9 cellular contexts compared by ENCODE assay signal in genomic region chr6:158803733-158804143, GRCh38. TPM values are rescaled to one million over a fixed set of nuclear protein-coding genes. Genes with fewer than 3 reads are reported as not detected.
DNase-seq lines count a peak whose midpoint lies in the region; ATAC-seq, FAIRE-seq and TF ChIP-seq lines count a peak whose summit lies in the region.
"Had no signal": no experiment of that assay in that cellular context is flagged by ENCODE, and none has a peak within 500 bp of the region (broad histone marks: within the 10 kb centered on the region; RNA-seq: fewer than 3 reads in every experiment).

No MANE protein-coding gene starts in this region.

- peak; percentile 13; the same call in 1 of the 2 replicates for ATAC-seq in HCT116
- peak; percentile 58 to 70 for ATAC-seq in naive B cell (ENCODE audit: low read depth in 2 of 2)

- no peak overlapping the region for H2AFZ ChIP-seq in HCT116 (ENCODE audit: low read depth, low read length, poor library complexity, severe bottlenecking)

- H3K27me3 ChIP-seq in HCT116 (ENCODE audit: insufficient read depth, low read length) = no peaks in the 10 kb centered on the region
- no peaks in the 10 kb centered on the region for H3K27me3 ChIP-seq in bronchial epithelial cell (ENCODE audit: control insufficient read depth, insufficient read depth, low read length)

- peak; percentile 49 for DNase-seq in activated gamma-delta T cell treated with Interleukin-2 at 50 U/mL for 16 hours
- DNase-seq in activated gamma-delta T cell (lab: John Stamatoyannopoulos, UW) = no peak
- DNase-seq in HCT116 (ENCODE audit: low read depth, low spot score) = no peak
- DNase-seq in NCI-H510A treated with DMSO at 0.1 percent for 48 hours (lab: John Stamatoyannopoulos, UW) = peak; percentile 57
- DNase-seq in bronchial epithelial cell (ENCODE audit: low read depth) = peak; percentile 64
- DNase-seq in naive B cell = peak; percentile 60
- no peak for DNase-seq in iPS-NIHi11 (ENCODE audit: low spot score)
- no peak for DNase-seq in cortex of kidney (lab: John Stamatoyannopoulos, UW)

- no peaks in the 10 kb centered on the region for H3K9me2 ChIP-seq in HCT116 (ENCODE audit: insufficient read depth)

- H3K9me3 Mint-ChIP-seq in naive B cell = no peaks in the 10 kb centered on the region

- peak overlapping the region; percentile 86 to 99 (median 94) for H3K27ac Mint-ChIP-seq in naive B cell

- H3K36me3 ChIP-seq in HCT116 (ENCODE audit: control insufficient read depth in 1 of 2, insufficient read depth in 2 of 2, low read length in 2 of 2) (peaks cover 0 to 56% of the 10 kb centered on the region in 2 experiments; a peak in 2 of 4 replicates), bronchial epithelial cell (ENCODE audit: control insufficient read depth, insufficient read depth, low read length) (peaks cover 10% of the 10 kb centered on the region)

- H3K4me3 ChIP-seq in HCT116 (replicated peaks in 1 of 2; ENCODE audit: low read depth in 1 of 2, low read length in 2 of 2) = no peak overlapping the region
- H3K4me3 ChIP-seq in bronchial epithelial cell (ENCODE audit: low read depth, low read length) = no peak overlapping the region

- peaks cover 99% of the 10 kb centered on the region for H3K79me2 ChIP-seq in HCT116 (ENCODE audit: insufficient read depth, low read length)

- H3K4me3 Mint-ChIP-seq in naive B cell = peak overlapping the region; percentile 72 to 91 (median 84)

- peak overlapping the region; percentile 38 for H3K9ac ChIP-seq in HCT116 (ENCODE audit: low read length)

- TF ChIP-seq CTCF in HCT116 (IDR thresholded peaks at IDR 0.05 in 2 of 3, conservative IDR thresholded peaks at IDR 0.05 in 1 of 3; ENCODE audit: borderline replicate concordance in 1 of 3, insufficient read depth in 1 of 3, low read depth in 2 of 3, low read length in 2 of 3) (no peak), bronchial epithelial cell (IDR thresholded peaks at IDR 0.05; ENCODE audit: insufficient read depth, low read length, severe bottlenecking) (no peak)

- TF ChIP-seq RAD21 in HCT116 (IDR thresholded peaks at IDR 0.05; ENCODE audit: low read depth) = no peak

- no peaks in the 10 kb centered on the region for H3K27me3 Mint-ChIP-seq in naive B cell

- H3K36me3 Mint-ChIP-seq in naive B cell = peaks cover 12 to 26% of the 10 kb centered on the region in 2 donors

- POLR2A ChIA-PET in HCT116 (lab: Charles Lee) = interaction anchor here (1.3 to 1.4 kb wide), 2 partner anchors 8 to 65 kb away, joined by 5 to 9 read pairs; no protein-coding TSS in a partner anchor

- RAD21 ChIA-PET in HCT116 (lab: Charles Lee; ENCODE audit: low non-redundant PET in 1 of 2, low total read pairs in 2 of 2, uncharacterized antibody in 2 of 2, unreplicated experiment in 2 of 2) = interaction anchor here in 1 of 2 experiments (0.7 kb wide), 1 partner anchor 39 kb away, joined by 3 read pairs; no protein-coding TSS in a partner anchor

- H3K9me3 ChIP-seq in HCT116 (ENCODE audit: control insufficient read depth in 1 of 2, insufficient read depth in 1 of 2, low read depth in 1 of 2, low read length in 2 of 2) = no peaks in the 10 kb centered on the region

- H3K27ac ChIP-seq in HCT116 (ENCODE audit: low read depth, low read length) = peak overlapping the region; percentile 38

- CTCF ChIA-PET in HCT116 (lab: Charles Lee) = no interaction called here

- H4K20me1 ChIP-seq in HCT116 (ENCODE audit: insufficient read depth) = peaks cover 81% of the 10 kb centered on the region

- no peak for TF ChIP-seq POLR2A in HCT116 (IDR thresholded peaks at IDR 0.05; ENCODE audit: borderline replicate concordance, extremely low read depth, insufficient read depth, insufficient read length)

- H3K4me1 Mint-ChIP-seq in naive B cell = peaks cover 72 to 93% (median 81%) of the 10 kb centered on the region in 3 donors

- H3K4me1 ChIP-seq in HCT116 (ENCODE audit: control insufficient read depth in 1 of 2, insufficient read depth in 2 of 2, low read length in 2 of 2) = peaks cover 92 to 96% of the 10 kb centered on the region in 2 experiments

- FAIRE-seq in bronchial epithelial cell (lab: Jason Lieb, UNC) = no peak
- FAIRE-seq: colon had no signal

- peak overlapping the region; percentile 20 for H3K4me2 ChIP-seq in HCT116 (ENCODE audit: low read length)

- intact Hi-C loops in HCT116 (cut with micrococcal nuclease) = loop anchor here (10.0 kb wide), 1 partner anchor 311 kb away; no protein-coding TSS in a partner anchor

- BruUV-seq in HCT116 (replicated peaks; lab: Mats Ljungman, UMichigan) = no TSS peak

TF ChIP-seq in HCT116, 20 proteins besides CTCF, POLR2A, EP300 and RAD21:
- TF ChIP-seq EZH2phosphoT487 (IDR thresholded peaks at IDR 0.05; ENCODE audit: borderline replicate concordance) (no peak), ZFX (IDR thresholded peaks at IDR 0.05) (no peak), ATF3 (IDR thresholded peaks at IDR 0.05) (no peak), EZH2 (IDR thresholded peaks at IDR 0.05) (no peak), POLR2AphosphoS5 (IDR thresholded peaks at IDR 0.05; ENCODE audit: low read depth, low read length) (no peak; the same call in none of the 2 replicates), EGR1 (IDR thresholded peaks at IDR 0.05; ENCODE audit: low read depth) (no peak), FOSL1 (IDR thresholded peaks at IDR 0.05; ENCODE audit: low read depth) (no peak), CBX3 (IDR thresholded peaks at IDR 0.05; ENCODE audit: low read depth) (no peak), MAX (IDR thresholded peaks at IDR 0.05) (no peak)

RNA-seq across cellular contexts. Expression of gene EZR, which starts 15.4 kb away (rescaled TPM):
- total RNA-seq in HCT116 (2021; ENCODE audit: unreplicated experiment) (1,402 TPM), bronchial epithelial cell (314 and 407 TPM in 2 replicates)
- polyA plus RNA-seq in HCT116 (2012) = 1,219 and 1,280 TPM in 2 replicates
- polyA plus RNA-seq in naive B cell (ENCODE audit: low read depth in 6 of 6) = 100 to 1,000 TPM; 463 to 555 (median 516) TPM

Comparison
In these comparisons a context has a peak if more than half of its experiments do, and no peak if none do; other contexts are left out.
1. DNase-seq: peak in activated gamma-delta T cell treated with Interleukin-2 at 50 U/mL for 16 hours (single experiment), NCI-H510A treated with DMSO at 0.1 percent for 48 hours (single experiment), bronchial epithelial cell (single experiment) and naive B cell (single experiment); none in activated gamma-delta T cell (single experiment), HCT116 (single experiment), iPS-NIHi11 (single experiment) and cortex of kidney (single experiment).